Comparison of ENCODE assay signal across 22 cellular contexts in genomic region chr16:1439058-1439698, GRCh38. TPM values are rescaled to one million over a fixed set of nuclear protein-coding genes. Genes with fewer than 3 reads are reported as not detected.
DNase-seq lines count a peak whose midpoint lies in the region; ATAC-seq, FAIRE-seq and TF ChIP-seq lines count a peak whose summit lies in the region.
"Had no signal": no experiment of that assay in that cellular context is flagged by ENCODE, and none has a peak within 500 bp of the region (broad histone marks: within the 10 kb centered on the region; RNA-seq: fewer than 3 reads in every experiment).

No MANE protein-coding gene starts in this region.

- H3K9me3 Mint-ChIP-seq in WTC11 = no peaks in the 10 kb centered on the region

- H3K36me3 ChIP-seq in HepG2 (replicated peaks in 1 of 2; ENCODE audit: control insufficient read depth in 1 of 2, insufficient read depth in 2 of 2, low read length in 2 of 2) = no peaks in the 10 kb centered on the region
- H3K36me3 ChIP-seq in right lobe of liver = no peaks in the 10 kb centered on the region
- 0 out of 2 replicates have a peak, but pooled peaks cover under 1% of the 10 kb centered on the region for H3K36me3 ChIP-seq in SJCRH30
- no peaks in the 10 kb centered on the region for H3K36me3 ChIP-seq in kidney (ENCODE audit: control insufficient read depth in 1 of 2, insufficient read depth in 2 of 2, low read length in 2 of 2)

- CTCF ChIA-PET in HepG2 (lab: Yijun Ruan, JAX; ENCODE audit: low intra/inter-chr PET ratio, low total read pairs) (no interaction called here), WTC11 (lab: Charles Lee) (interaction anchor here (0.7 to 2.8 kb wide), 4 partner anchors 11 to 60 kb away, joined by 3 to 14 read pairs (median 3); partner anchors contain the start of gene UQCC4)

- TF ChIP-seq CTCF in HepG2 (CRISPR knock-in tag; IDR thresholded peaks at IDR 0.05) (no peak), right lobe of liver (IDR thresholded peaks at IDR 0.05) (no peak), WTC11 (IDR thresholded peaks at IDR 0.05) (no peak), kidney (IDR thresholded peaks at IDR 0.05; ENCODE audit: borderline replicate concordance, extremely low read depth, insufficient read depth) (no peak)

- TF ChIP-seq EP300 in HepG2 (IDR thresholded peaks at IDR 0.05; ENCODE audit: low read depth in 2 of 2, low read length in 2 of 2) (no peak), HepG2 (CRISPR knock-in tag; IDR thresholded peaks at IDR 0.05; ENCODE audit: borderline replicate concordance) (no peak)

- FAIRE-seq in HepG2 (lab: Jason Lieb, UNC) (no peak), kidney (lab: Jason Lieb, UNC) (no peak)
- FAIRE-seq: RCC 7860 had no signal

- POLR2A ChIA-PET in HepG2 (lab: Yijun Ruan, JAX) (interaction anchor here (1.5 to 2.6 kb wide), 3 partner anchors 18 to 31 kb away, joined by 3 to 19 read pairs (median 4); partner anchors contain the start of gene UQCC4), WTC11 (lab: Charles Lee) (no interaction called here)

- no peaks in the 10 kb centered on the region for H3K27me3 Mint-ChIP-seq in WTC11 (ENCODE audit: low read depth)

- H3K9ac ChIP-seq in HepG2 (ENCODE audit: insufficient read depth, low read depth, low read length) (peak overlapping the region; percentile 22; the same call in 1 of the 2 replicates), kidney (ENCODE audit: low read length in 2 of 2) (no peak overlapping the region)
- H3K9ac ChIP-seq: KMS-11 had no signal

- H3K27ac ChIP-seq in HepG2 (ENCODE audit: extremely low read length, insufficient read depth, low read length) (no peak overlapping the region), right lobe of liver (no peak overlapping the region), SJCRH30 (peak overlapping the region; percentile 16; the same call in 1 of the 2 replicates), kidney (ENCODE audit: low read depth in 2 of 2, low read length in 2 of 2) (no peak overlapping the region)
- H3K27ac ChIP-seq: C4-2B, KMS-11 had no signal

- intact Hi-C loops in HepG2 (cut with micrococcal nuclease; ENCODE audit: unreplicated experiment) (no loop called here), right lobe of liver (cut with DNase I) (no loop called here), kidney (cut with DNase I) (no loop called here)

- H3K4me2 ChIP-seq in HepG2 (ENCODE audit: low read depth, low read length) = peak overlapping the region; percentile 75
- H3K4me2 ChIP-seq: KMS-11 had no signal

- in situ Hi-C loops in HepG2 (cut with HindIII; ENCODE audit: extremely low pct_ligation_motif_present, low pct_unique_long_range_greater_than_20kb) = no loop called here

- WGBS in HepG2 (ENCODE audit: low lambda C conversion rate) = 34% methylated on average over 10 of the region's 27 CpGs
- WGBS in right lobe of liver (ENCODE audit: insufficient coverage, low coverage, low lambda C conversion rate, missing lambda C conversion rate) = 88% methylated on average over 9 of the region's 27 CpGs

- no peaks in the 10 kb centered on the region for H3K36me3 Mint-ChIP-seq in WTC11

- no peaks in the 10 kb centered on the region for H3K79me2 ChIP-seq in HepG2 (ENCODE audit: insufficient read depth, low read length)

- TF ChIP-seq POLR2A in HepG2 (IDR thresholded peaks at IDR 0.05; ENCODE audit: insufficient read depth in 1 of 2, low read depth in 2 of 2, low read length in 2 of 2) (no peak), right lobe of liver (IDR thresholded peaks at IDR 0.05) (no peak)

- no peak overlapping the region for H3K4me3 Mint-ChIP-seq in WTC11

- H3K4me1 ChIP-seq in HepG2 (ENCODE audit: insufficient read depth, low read length) (peaks cover 59% of the 10 kb centered on the region), right lobe of liver (no peaks in the 10 kb centered on the region), SJCRH30 (peaks cover 41% of the 10 kb centered on the region), kidney (ENCODE audit: control insufficient read depth in 1 of 2, insufficient read depth in 1 of 2, low read depth in 1 of 2, low read length in 2 of 2) (no peaks in the 10 kb centered on the region)

- H2AFZ ChIP-seq in HepG2 (ENCODE audit: low read length) = no peak overlapping the region

- H3K27ac Mint-ChIP-seq in WTC11 = no peak overlapping the region

- ATAC-seq in HepG2 (peak; percentile 1; the same call in 1 of the 3 replicates), right lobe of liver (no peak), WTC11 (no peak)

- H3K27me3 ChIP-seq in HepG2 (ENCODE audit: control insufficient read depth in 1 of 2, insufficient read depth in 2 of 2, low read length in 2 of 2) = peaks cover 6 to 23% of the 10 kb centered on the region in 2 experiments; a peak in 4 of 5 replicates
- H3K27me3 ChIP-seq in right lobe of liver = no peaks in the 10 kb centered on the region
- H3K27me3 ChIP-seq in SJCRH30 = no peaks in the 10 kb centered on the region

- no TSS peak for BruUV-seq in HepG2 (replicated peaks; lab: Mats Ljungman, UMichigan)

- no peaks in the 10 kb centered on the region for H3K9me3 ChIP-seq in HepG2 (ENCODE audit: low read length)
- no peaks in the 10 kb centered on the region for H3K9me3 ChIP-seq in right lobe of liver
- H3K9me3 ChIP-seq in SJCRH30 (replicated peaks) = no peaks in the 10 kb centered on the region
- no peaks in the 10 kb centered on the region for H3K9me3 ChIP-seq in kidney (ENCODE audit: control insufficient read depth in 1 of 2, low read length in 2 of 2)

- H3K4me3 ChIP-seq in HepG2 (replicated peaks in 1 of 3; ENCODE audit: insufficient read depth in 1 of 3, low read depth in 2 of 3, low read length in 3 of 3) = peak overlapping the region in 2 of 3 experiments; percentile 49 to 65; a peak in 4 of 6 replicates
- H3K4me3 ChIP-seq in right lobe of liver = no peak overlapping the region
- H3K4me3 ChIP-seq in SJCRH30 = peak overlapping the region; percentile 33
- no peak overlapping the region for H3K4me3 ChIP-seq in kidney (ENCODE audit: low read length in 2 of 2)

- no peaks in the 10 kb centered on the region for H4K20me1 ChIP-seq in HepG2 (ENCODE audit: insufficient read depth, low read length)

- no peak for TF ChIP-seq RAD21 in HepG2 (CRISPR knock-in tag; IDR thresholded peaks at IDR 0.05)

- no peak for DNase-seq in HepG2 (ENCODE audit: low spot score)
- no peak for DNase-seq in right lobe of liver
- DNase-seq in NCI-H146 (lab: John Stamatoyannopoulos, UW) = peak; percentile 91
- DNase-seq in SJCRH30 = peak; percentile 76 to 84
- no peak for DNase-seq in WTC11 (ENCODE audit: low spot score)
- DNase-seq in kidney = no peak
- no peak for DNase-seq in cortex of kidney (lab: John Stamatoyannopoulos, UW)
- DNase-seq in NCI-H2107 treated with DMSO at 0.1 percent for 48 hours (lab: John Stamatoyannopoulos, UW; ENCODE audit: unreplicated experiment) = no peak
- DNase-seq: GF-D8; GOT3; NCI-H1436 treated with DMSO at 0.1 percent for 48 hours; NCI-H446; NCI-H526 treated with DMSO at 0.1 percent for 48 hours; NK-92 treated with Interleukin-12 subunit alpha and Interleukin-12 subunit beta, amount 100 ng/mL, for 24 hours; Right ventricle myocardium superior; T-helper 1 cell; T-helper 9 cell had no signal

- no peaks in the 10 kb centered on the region for H3K4me1 Mint-ChIP-seq in WTC11

RNA-seq across cellular contexts. Expression of gene CCDC154, which starts 5.2 kb away (rescaled TPM):
- total RNA-seq in HepG2 (2016; rRNA removed; fragmentation: Illumina TruSeq; extraction: Trizol) (1.5 and 1.8 TPM in 2 replicates), right lobe of liver (1 to 10 TPM in 2 of 6 experiments, under 1 TPM in 3, not detected in 1; 0.25 to 1.7 (median 0.79) TPM), WTC11 (2021) (0.46 to 1.2 TPM (median 1.1 TPM) in 3 replicates), kidney (2.8 TPM)
- 0.61 and 0.79 TPM in 2 replicates for total RNA-seq in HepG2 (2016; cell fraction: cytosol; rRNA removed; fragmentation: Illumina TruSeq; extraction: Trizol; ENCODE audit: low read depth)
- total RNA-seq in HepG2 (2016; cell fraction: insoluble cytoplasmic fraction; rRNA removed; fragmentation: Illumina TruSeq; extraction: Trizol) = 1.4 and 1.7 TPM in 2 replicates
- total RNA-seq in HepG2 (2016; cell fraction: membrane; rRNA removed; fragmentation: Illumina TruSeq; extraction: Trizol) = 0.83 and 1.1 TPM in 2 replicates
- total RNA-seq in HepG2 (2016; cell fraction: nucleus; rRNA removed; fragmentation: Illumina TruSeq; extraction: Trizol) = 0.31 TPM in 1 of 2 replicates, not detected in the other
- polyA plus RNA-seq in HepG2 (2011; rRNA removed) (0.84 and 0.92 TPM in 2 replicates), kidney (ENCODE audit: insufficient read depth, low read depth, low replicate concordance) (1.8 TPM)
- 0.24 and 0.56 TPM in 2 replicates for polyA plus RNA-seq in HepG2 (2011; cell fraction: cytosol; rRNA removed)
- polyA plus RNA-seq in HepG2 (2011; cell fraction: nucleus; rRNA removed) = 2.1 and 2.4 TPM in 2 replicates
- polyA plus RNA-seq in HepG2 (2012) = 0.48 and 1.2 TPM in 2 replicates
- 0.92 and 1.0 TPM in 2 replicates for polyA plus RNA-seq in HepG2 (2016; cell fraction: cytosol; fragmentation: Illumina TruSeq; extraction: Trizol; ENCODE audit: low read depth)
- polyA plus RNA-seq in HepG2 (2016; cell fraction: insoluble cytoplasmic fraction; fragmentation: Illumina TruSeq; extraction: Trizol; ENCODE audit: low read depth) = 0.65 and 1.6 TPM in 2 replicates
- 0.45 and 0.71 TPM in 2 replicates for polyA plus RNA-seq in HepG2 (2016; cell fraction: membrane; fragmentation: Illumina TruSeq; extraction: Trizol; ENCODE audit: low read depth)
- polyA plus RNA-seq in HepG2 (2016; cell fraction: nucleus; fragmentation: Illumina TruSeq; extraction: Trizol; ENCODE audit: insufficient read depth, low read depth) = 2.3 and 3.5 TPM in 2 replicates
- not detected in 2 replicates for polyA minus RNA-seq in HepG2 (2011; rRNA and poly(A)+ RNA removed; ENCODE audit: low replicate concordance)
- not detected in 2 replicates for polyA minus RNA-seq in HepG2 (2011; cell fraction: cytosol; rRNA and poly(A)+ RNA removed)
- polyA minus RNA-seq in HepG2 (2011; cell fraction: nucleus; rRNA and poly(A)+ RNA removed) = 0.12 and 0.26 TPM in 2 replicates
- total RNA-seq in SJCRH30 (2014; rRNA removed; shearing (Covaris generic)) = 0.33 and 0.71 TPM in 2 replicates

RNA-seq across cellular contexts. Expression of gene PERCC1, which starts 8.3 kb away (rescaled TPM):
- total RNA-seq in HepG2 (2016; rRNA removed; fragmentation: Illumina TruSeq; extraction: Trizol) = 0.15 TPM in 1 of 2 replicates, not detected in the other
- not detected in 2 replicates for total RNA-seq in HepG2 (2016; cell fraction: cytosol; rRNA removed; fragmentation: Illumina TruSeq; extraction: Trizol; ENCODE audit: low read depth)
- total RNA-seq in HepG2 (2016; cell fraction: insoluble cytoplasmic fraction; rRNA removed; fragmentation: Illumina TruSeq; extraction: Trizol) = 0.13 TPM in 1 of 2 replicates, not detected in the other
- total RNA-seq in HepG2 (2016; cell fraction: membrane; rRNA removed; fragmentation: Illumina TruSeq; extraction: Trizol) = not detected in 2 replicates
- not detected in 2 replicates for total RNA-seq in HepG2 (2016; cell fraction: nucleus; rRNA removed; fragmentation: Illumina TruSeq; extraction: Trizol)
- polyA plus RNA-seq in HepG2 (2011; rRNA removed) = not detected in 2 replicates
- not detected in 2 replicates for polyA plus RNA-seq in HepG2 (2011; cell fraction: cytosol; rRNA removed)
- not detected in 2 replicates for polyA plus RNA-seq in HepG2 (2011; cell fraction: nucleus; rRNA removed)
- polyA plus RNA-seq in HepG2 (2012) = not detected in 2 replicates
- polyA plus RNA-seq in HepG2 (2016; cell fraction: cytosol; fragmentation: Illumina TruSeq; extraction: Trizol; ENCODE audit: low read depth) = not detected in 2 replicates
- polyA plus RNA-seq in HepG2 (2016; cell fraction: insoluble cytoplasmic fraction; fragmentation: Illumina TruSeq; extraction: Trizol; ENCODE audit: low read depth) = not detected in 2 replicates
- not detected in 2 replicates for polyA plus RNA-seq in HepG2 (2016; cell fraction: membrane; fragmentation: Illumina TruSeq; extraction: Trizol; ENCODE audit: low read depth)
- polyA plus RNA-seq in HepG2 (2016; cell fraction: nucleus; fragmentation: Illumina TruSeq; extraction: Trizol; ENCODE audit: insufficient read depth, low read depth) = not detected in 2 replicates
- not detected in 2 replicates for polyA minus RNA-seq in HepG2 (2011; rRNA and poly(A)+ RNA removed; ENCODE audit: low replicate concordance)
- polyA minus RNA-seq in HepG2 (2011; cell fraction: cytosol; rRNA and poly(A)+ RNA removed) = not detected in 2 replicates
- polyA minus RNA-seq in HepG2 (2011; cell fraction: nucleus; rRNA and poly(A)+ RNA removed) = not detected in 2 replicates
- not detected for total RNA-seq in right lobe of liver
- 111 and 114 TPM in 2 replicates for total RNA-seq in SJCRH30 (2014; rRNA removed; shearing (Covaris generic))
- total RNA-seq in WTC11 (2021) = not detected in 3 replicates
- total RNA-seq in kidney = not detected
- polyA plus RNA-seq in kidney (ENCODE audit: insufficient read depth, low read depth, low replicate concordance) = not detected
- total RNA-seq: A673, OCI-LY7 had no signal

RNA-seq across cellular contexts. Expression of gene UQCC4, which starts 18.6 kb away (rescaled TPM):
- total RNA-seq in HepG2 (2016; rRNA removed; fragmentation: Illumina TruSeq; extraction: Trizol) = 29.6 and 29.9 TPM in 2 replicates
- 22.0 and 23.6 TPM in 2 replicates for total RNA-seq in HepG2 (2016; cell fraction: cytosol; rRNA removed; fragmentation: Illumina TruSeq; extraction: Trizol; ENCODE audit: low read depth)
- total RNA-seq in HepG2 (2016; cell fraction: insoluble cytoplasmic fraction; rRNA removed; fragmentation: Illumina TruSeq; extraction: Trizol) = 27.3 and 30.2 TPM in 2 replicates
- 24.5 and 33.2 TPM in 2 replicates for total RNA-seq in HepG2 (2016; cell fraction: membrane; rRNA removed; fragmentation: Illumina TruSeq; extraction: Trizol)
- 11.7 and 14.7 TPM in 2 replicates for total RNA-seq in HepG2 (2016; cell fraction: nucleus; rRNA removed; fragmentation: Illumina TruSeq; extraction: Trizol)
- 17.6 and 19.2 TPM in 2 replicates for polyA plus RNA-seq in HepG2 (2011; rRNA removed)
- 21.5 and 24.4 TPM in 2 replicates for polyA plus RNA-seq in HepG2 (2011; cell fraction: cytosol; rRNA removed)
- 9.1 and 10.9 TPM in 2 replicates for polyA plus RNA-seq in HepG2 (2011; cell fraction: nucleus; rRNA removed)
- 8.9 and 10.5 TPM in 2 replicates for polyA plus RNA-seq in HepG2 (2012)
- polyA plus RNA-seq in HepG2 (2016; cell fraction: cytosol; fragmentation: Illumina TruSeq; extraction: Trizol; ENCODE audit: low read depth) = 13.9 and 22.1 TPM in 2 replicates
- polyA plus RNA-seq in HepG2 (2016; cell fraction: insoluble cytoplasmic fraction; fragmentation: Illumina TruSeq; extraction: Trizol; ENCODE audit: low read depth) = 19.8 and 20.7 TPM in 2 replicates
- polyA plus RNA-seq in HepG2 (2016; cell fraction: membrane; fragmentation: Illumina TruSeq; extraction: Trizol; ENCODE audit: low read depth) = 17.4 and 20.9 TPM in 2 replicates
- polyA plus RNA-seq in HepG2 (2016; cell fraction: nucleus; fragmentation: Illumina TruSeq; extraction: Trizol; ENCODE audit: insufficient read depth, low read depth) = 20.4 and 23.0 TPM in 2 replicates
- polyA minus RNA-seq in HepG2 (2011; rRNA and poly(A)+ RNA removed; ENCODE audit: low replicate concordance) = 10.9 and 14.0 TPM in 2 replicates
- polyA minus RNA-seq in HepG2 (2011; cell fraction: cytosol; rRNA and poly(A)+ RNA removed) = 5.3 and 5.4 TPM in 2 replicates
- 6.5 and 7.5 TPM in 2 replicates for polyA minus RNA-seq in HepG2 (2011; cell fraction: nucleus; rRNA and poly(A)+ RNA removed)
- total RNA-seq in right lobe of liver = 10 to 100 TPM in 1 of 6 experiments, 1 to 10 TPM in 5; 5.6 to 11.5 (median 6.0) TPM
- total RNA-seq in SJCRH30 (2014; rRNA removed; shearing (Covaris generic)) = 20.1 and 22.5 TPM in 2 replicates
- 16.2 to 17.0 TPM (median 16.9 TPM) in 3 replicates for total RNA-seq in WTC11 (2021)
- 13.8 TPM for total RNA-seq in kidney
- polyA plus RNA-seq in kidney (ENCODE audit: insufficient read depth, low read depth, low replicate concordance) = 27.1 TPM

RNA-seq across cellular contexts. Expression of gene UNKL, which starts 24.7 kb away (rescaled TPM):
- 11.0 and 17.6 TPM in 2 replicates for total RNA-seq in HepG2 (2016; rRNA removed; fragmentation: Illumina TruSeq; extraction: Trizol)
- total RNA-seq in HepG2 (2016; cell fraction: cytosol; rRNA removed; fragmentation: Illumina TruSeq; extraction: Trizol; ENCODE audit: low read depth) = 5.5 and 6.6 TPM in 2 replicates
- 10.1 and 16.6 TPM in 2 replicates for total RNA-seq in HepG2 (2016; cell fraction: insoluble cytoplasmic fraction; rRNA removed; fragmentation: Illumina TruSeq; extraction: Trizol)
- 9.9 and 10.4 TPM in 2 replicates for total RNA-seq in HepG2 (2016; cell fraction: membrane; rRNA removed; fragmentation: Illumina TruSeq; extraction: Trizol)
- 12.2 and 16.5 TPM in 2 replicates for total RNA-seq in HepG2 (2016; cell fraction: nucleus; rRNA removed; fragmentation: Illumina TruSeq; extraction: Trizol)
- 10.4 and 13.4 TPM in 2 replicates for polyA plus RNA-seq in HepG2 (2011; rRNA removed)
- 3.3 and 4.7 TPM in 2 replicates for polyA plus RNA-seq in HepG2 (2011; cell fraction: cytosol; rRNA removed)
- polyA plus RNA-seq in HepG2 (2011; cell fraction: nucleus; rRNA removed) = 75.3 and 105 TPM in 2 replicates
- 7.2 and 11.6 TPM in 2 replicates for polyA plus RNA-seq in HepG2 (2012)
- 2.4 and 4.0 TPM in 2 replicates for polyA plus RNA-seq in HepG2 (2016; cell fraction: cytosol; fragmentation: Illumina TruSeq; extraction: Trizol; ENCODE audit: low read depth)
- polyA plus RNA-seq in HepG2 (2016; cell fraction: insoluble cytoplasmic fraction; fragmentation: Illumina TruSeq; extraction: Trizol; ENCODE audit: low read depth) = 11.7 and 13.2 TPM in 2 replicates
- polyA plus RNA-seq in HepG2 (2016; cell fraction: membrane; fragmentation: Illumina TruSeq; extraction: Trizol; ENCODE audit: low read depth) = 4.2 and 6.8 TPM in 2 replicates
- polyA plus RNA-seq in HepG2 (2016; cell fraction: nucleus; fragmentation: Illumina TruSeq; extraction: Trizol; ENCODE audit: insufficient read depth, low read depth) = 48.5 and 55.0 TPM in 2 replicates
- 14.8 and 18.0 TPM in 2 replicates for polyA minus RNA-seq in HepG2 (2011; rRNA and poly(A)+ RNA removed; ENCODE audit: low replicate concordance)
- 7.9 and 12.6 TPM in 2 replicates for polyA minus RNA-seq in HepG2 (2011; cell fraction: cytosol; rRNA and poly(A)+ RNA removed)
- 9.3 and 22.1 TPM in 2 replicates for polyA minus RNA-seq in HepG2 (2011; cell fraction: nucleus; rRNA and poly(A)+ RNA removed)
- total RNA-seq in right lobe of liver = 10 to 100 TPM in 4 of 6 experiments, 1 to 10 TPM in 2; 9.0 to 14.2 (median 12.0) TPM
- 8.7 and 9.8 TPM in 2 replicates for total RNA-seq in SJCRH30 (2014; rRNA removed; shearing (Covaris generic))
- 42.0 to 53.3 TPM (median 42.3 TPM) in 3 replicates for total RNA-seq in WTC11 (2021)
- total RNA-seq in kidney = 26.0 TPM
- 5.5 TPM for polyA plus RNA-seq in kidney (ENCODE audit: insufficient read depth, low read depth, low replicate concordance)

RNA-seq across cellular contexts. Expression of gene CLCN7, which starts 35.6 kb away (rescaled TPM):
- total RNA-seq in HepG2 (2016; rRNA removed; fragmentation: Illumina TruSeq; extraction: Trizol) = 9.8 and 25.1 TPM in 2 replicates
- total RNA-seq in HepG2 (2016; cell fraction: cytosol; rRNA removed; fragmentation: Illumina TruSeq; extraction: Trizol; ENCODE audit: low read depth) = 8.5 and 9.5 TPM in 2 replicates
- 6.2 and 24.1 TPM in 2 replicates for total RNA-seq in HepG2 (2016; cell fraction: insoluble cytoplasmic fraction; rRNA removed; fragmentation: Illumina TruSeq; extraction: Trizol)
- 6.7 and 7.5 TPM in 2 replicates for total RNA-seq in HepG2 (2016; cell fraction: membrane; rRNA removed; fragmentation: Illumina TruSeq; extraction: Trizol)
- total RNA-seq in HepG2 (2016; cell fraction: nucleus; rRNA removed; fragmentation: Illumina TruSeq; extraction: Trizol) = 22.9 and 27.4 TPM in 2 replicates
- polyA plus RNA-seq in HepG2 (2011; rRNA removed) = 24.6 and 33.6 TPM in 2 replicates
- 11.6 and 26.3 TPM in 2 replicates for polyA plus RNA-seq in HepG2 (2011; cell fraction: cytosol; rRNA removed)
- 413 and 489 TPM in 2 replicates for polyA plus RNA-seq in HepG2 (2011; cell fraction: nucleus; rRNA removed)
- 30.8 and 56.7 TPM in 2 replicates for polyA plus RNA-seq in HepG2 (2012)
- polyA plus RNA-seq in HepG2 (2016; cell fraction: cytosol; fragmentation: Illumina TruSeq; extraction: Trizol; ENCODE audit: low read depth) = 1.7 and 1.8 TPM in 2 replicates
- 6.7 and 9.1 TPM in 2 replicates for polyA plus RNA-seq in HepG2 (2016; cell fraction: insoluble cytoplasmic fraction; fragmentation: Illumina TruSeq; extraction: Trizol; ENCODE audit: low read depth)
- 3.8 and 6.1 TPM in 2 replicates for polyA plus RNA-seq in HepG2 (2016; cell fraction: membrane; fragmentation: Illumina TruSeq; extraction: Trizol; ENCODE audit: low read depth)
- polyA plus RNA-seq in HepG2 (2016; cell fraction: nucleus; fragmentation: Illumina TruSeq; extraction: Trizol; ENCODE audit: insufficient read depth, low read depth) = 78.0 and 79.0 TPM in 2 replicates
- polyA minus RNA-seq in HepG2 (2011; rRNA and poly(A)+ RNA removed; ENCODE audit: low replicate concordance) = 47.8 and 83.3 TPM in 2 replicates
- polyA minus RNA-seq in HepG2 (2011; cell fraction: cytosol; rRNA and poly(A)+ RNA removed) = 15.7 and 20.3 TPM in 2 replicates
- polyA minus RNA-seq in HepG2 (2011; cell fraction: nucleus; rRNA and poly(A)+ RNA removed) = 46.9 and 49.4 TPM in 2 replicates
- total RNA-seq in right lobe of liver = 10 to 100 TPM; 36.0 to 50.8 (median 40.8) TPM
- total RNA-seq in SJCRH30 (2014; rRNA removed; shearing (Covaris generic)) = 32.2 and 33.8 TPM in 2 replicates
- 80.6 to 94.1 TPM (median 90.0 TPM) in 3 replicates for total RNA-seq in WTC11 (2021)
- 92.5 TPM for total RNA-seq in kidney
- 38.9 TPM for polyA plus RNA-seq in kidney (ENCODE audit: insufficient read depth, low read depth, low replicate concordance)

Comparison
In these comparisons a context has a peak if more than half of its experiments do, and no peak if none do; other contexts are left out.
1. H3K4me3 ChIP-seq: peak in HepG2 (2 of 3) and SJCRH30 (single experiment); none in right lobe of liver (0 of 3) and kidney (0 of 2).
2. DNase-seq: peak in NCI-H146 (single experiment) and SJCRH30 (2 of 2); none in HepG2 (single experiment), right lobe of liver (0 of 3), WTC11 (single experiment), kidney (single experiment), cortex of kidney (single experiment) and NCI-H2107 treated with DMSO at 0.1 percent for 48 hours (single experiment).
3. RNA of gene PERCC1, which starts 8.3 kb away (total RNA-seq): 111 to 114 TPM in SJCRH30; not detected in kidney (single experiment), 0.13 to 0.15 TPM in HepG2, not detected in WTC11 and not detected in right lobe of liver; every median in the first group is over 10 times any median in the second.
4. Of the 50 proteins assayed by ChIP-seq in both HepG2 and WTC11: peak only in HepG2: MAX; only in WTC11: none; in both: none; in neither: 49.